1 cellular context compared by ENCODE assay signal in the genomic region with DNA sequence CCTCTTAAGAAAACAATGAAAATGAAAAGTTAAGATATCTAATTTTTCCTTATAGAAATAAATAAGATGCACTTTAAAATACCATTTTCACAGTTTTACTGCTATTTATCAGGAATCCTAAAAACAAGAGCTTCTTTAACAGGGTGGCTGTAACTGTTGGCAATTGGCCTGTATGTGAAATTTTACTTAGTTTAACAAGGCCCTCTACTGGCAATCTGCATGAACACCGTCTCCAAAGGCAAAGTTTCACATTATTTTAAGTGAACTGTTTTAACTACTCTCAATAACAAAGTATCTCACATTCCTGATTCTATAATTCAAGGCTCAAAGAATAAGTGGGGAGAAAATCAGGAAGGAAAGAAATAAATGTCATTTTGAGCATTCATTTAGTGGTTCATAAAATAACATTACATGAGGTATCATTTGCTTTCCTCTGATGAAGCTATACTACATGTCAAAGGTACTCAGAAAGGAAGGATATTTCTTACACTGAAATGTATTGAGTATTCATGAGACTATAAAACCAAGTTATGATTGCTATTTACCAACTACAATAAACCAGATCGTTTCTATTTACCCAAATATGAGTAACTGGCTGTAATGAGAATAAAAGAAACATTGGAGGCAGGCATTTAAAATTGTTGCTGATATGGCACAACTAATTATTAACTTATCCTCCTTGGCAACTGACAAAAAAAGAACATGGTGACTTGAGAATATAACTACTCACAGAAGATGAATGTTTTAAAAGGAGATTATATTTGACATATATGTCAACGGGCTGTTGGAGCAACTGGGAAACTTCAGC.
TF ChIP-seq lines count a peak whose summit lies in the region.

No MANE protein-coding gene starts in this region.

TF ChIP-seq in H1, 55 proteins besides CTCF, POLR2A, EP300 and RAD21 (continued from another document):
- TF ChIP-seq JUND (IDR thresholded peaks at IDR 0.05; ENCODE audit: low read length): no peak
- TF ChIP-seq RXRA (IDR thresholded peaks at IDR 0.05; ENCODE audit: insufficient read depth, low read depth, low read length): no peak
- no peak for TF ChIP-seq ZNF274 (IDR thresholded peaks at IDR 0.05; ENCODE audit: borderline replicate concordance, extremely low read depth, low read length)
- TF ChIP-seq SRF (IDR thresholded peaks at IDR 0.05; ENCODE audit: low read depth, low read length): no peak
- no peak for TF ChIP-seq CHD1 (IDR thresholded peaks at IDR 0.05; ENCODE audit: low read depth, low read length)
- no peak for TF ChIP-seq HDAC6 (IDR thresholded peaks at IDR 0.05; ENCODE audit: low read depth, low read length)
